1 cellular context compared by ENCODE assay signal in the genomic region with DNA sequence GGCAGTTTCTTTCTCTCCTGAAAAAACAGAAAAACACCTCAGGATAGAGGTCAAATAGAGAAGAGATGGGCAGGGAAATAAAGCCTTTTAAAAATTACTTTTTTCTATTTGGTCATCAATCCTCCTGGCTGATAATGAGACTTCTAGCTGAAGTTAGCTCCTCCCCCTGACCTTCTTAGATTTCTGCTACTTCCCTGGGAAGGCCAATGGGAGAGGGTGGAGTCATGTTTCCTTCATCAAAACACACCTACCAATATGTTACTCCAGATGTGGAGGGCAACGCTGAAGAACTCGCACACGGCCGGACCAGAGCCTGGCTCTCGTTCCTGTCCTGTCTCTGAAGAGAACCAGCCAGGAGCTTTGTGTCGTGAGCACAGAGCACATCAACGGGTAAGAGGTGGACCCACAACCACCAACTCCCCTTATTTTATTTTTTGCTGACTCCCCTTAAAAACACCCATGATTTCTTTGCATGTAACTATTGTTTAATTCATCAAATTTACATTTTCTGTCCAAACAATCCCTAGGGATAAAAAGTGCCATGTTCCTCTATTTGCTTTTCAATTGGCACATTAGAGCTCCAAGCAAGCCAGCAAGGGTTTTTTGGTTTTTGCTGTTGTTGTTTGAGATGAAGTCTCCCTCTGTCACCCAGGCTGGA.
A peak's percentile ranks its signal among the peaks of the same experiment; 100 is the strongest.
TF ChIP-seq lines count a peak whose summit lies in the region.

No MANE protein-coding gene starts in this region.

TF ChIP-seq in K562, 482 proteins besides CTCF, POLR2A, EP300 and RAD21:
- TF ChIP-seq MAFG (tag; conservative IDR thresholded peaks at IDR 0.05): peak; percentile 80
- TF ChIP-seq C11orf30 (IDR thresholded peaks at IDR 0.05; ENCODE audit: low read depth): peak; percentile 83
- no peak for TF ChIP-seq THRAP3 (IDR thresholded peaks at IDR 0.05; ENCODE audit: borderline replicate concordance)
- no peak for TF ChIP-seq SRF (CRISPR knock-in tag; IDR thresholded peaks at IDR 0.05)
- peak; percentile 39; the same call in 1 of the 2 replicates for TF ChIP-seq MAFK (IDR thresholded peaks at IDR 0.05; ENCODE audit: low read length)
- TF ChIP-seq FOXP1 (CRISPR knock-in tag; IDR thresholded peaks at IDR 0.05): no peak
- TF ChIP-seq MAFF (IDR thresholded peaks at IDR 0.05; ENCODE audit: low read length): peak; percentile 70
- TF ChIP-seq, protein P1, sequence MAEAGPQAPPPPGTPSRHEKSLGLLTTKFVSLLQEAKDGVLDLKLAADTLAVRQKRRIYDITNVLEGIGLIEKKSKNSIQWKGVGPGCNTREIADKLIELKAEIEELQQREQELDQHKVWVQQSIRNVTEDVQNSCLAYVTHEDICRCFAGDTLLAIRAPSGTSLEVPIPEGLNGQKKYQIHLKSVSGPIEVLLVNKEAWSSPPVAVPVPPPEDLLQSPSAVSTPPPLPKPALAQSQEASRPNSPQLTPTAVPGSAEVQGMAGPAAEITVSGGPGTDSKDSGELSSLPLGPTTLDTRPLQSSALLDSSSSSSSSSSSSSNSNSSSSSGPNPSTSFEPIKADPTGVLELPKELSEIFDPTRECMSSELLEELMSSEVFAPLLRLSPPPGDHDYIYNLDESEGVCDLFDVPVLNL (CRISPR knock-in tag; IDR thresholded peaks at IDR 0.05; ENCODE audit: low read depth): no peak
- TF ChIP-seq, protein P2, sequence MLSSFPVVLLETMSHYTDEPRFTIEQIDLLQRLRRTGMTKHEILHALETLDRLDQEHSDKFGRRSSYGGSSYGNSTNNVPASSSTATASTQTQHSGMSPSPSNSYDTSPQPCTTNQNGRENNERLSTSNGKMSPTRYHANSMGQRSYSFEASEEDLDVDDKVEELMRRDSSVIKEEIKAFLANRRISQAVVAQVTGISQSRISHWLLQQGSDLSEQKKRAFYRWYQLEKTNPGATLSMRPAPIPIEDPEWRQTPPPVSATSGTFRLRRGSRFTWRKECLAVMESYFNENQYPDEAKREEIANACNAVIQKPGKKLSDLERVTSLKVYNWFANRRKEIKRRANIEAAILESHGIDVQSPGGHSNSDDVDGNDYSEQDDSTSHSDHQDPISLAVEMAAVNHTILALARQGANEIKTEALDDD (IDR thresholded peaks at IDR 0.05): no peak
- no peak for TF ChIP-seq ZC3H8 (IDR thresholded peaks at IDR 0.05)
- TF ChIP-seq SMARCC2 (IDR thresholded peaks at IDR 0.05; ENCODE audit: low read depth): no peak
- TF ChIP-seq DIDO1 (tag; IDR thresholded peaks at IDR 0.05; ENCODE audit: low read depth): no peak
- no peak for TF ChIP-seq ZNF77 (CRISPR knock-in tag; IDR thresholded peaks at IDR 0.05)
- TF ChIP-seq, protein P3, sequence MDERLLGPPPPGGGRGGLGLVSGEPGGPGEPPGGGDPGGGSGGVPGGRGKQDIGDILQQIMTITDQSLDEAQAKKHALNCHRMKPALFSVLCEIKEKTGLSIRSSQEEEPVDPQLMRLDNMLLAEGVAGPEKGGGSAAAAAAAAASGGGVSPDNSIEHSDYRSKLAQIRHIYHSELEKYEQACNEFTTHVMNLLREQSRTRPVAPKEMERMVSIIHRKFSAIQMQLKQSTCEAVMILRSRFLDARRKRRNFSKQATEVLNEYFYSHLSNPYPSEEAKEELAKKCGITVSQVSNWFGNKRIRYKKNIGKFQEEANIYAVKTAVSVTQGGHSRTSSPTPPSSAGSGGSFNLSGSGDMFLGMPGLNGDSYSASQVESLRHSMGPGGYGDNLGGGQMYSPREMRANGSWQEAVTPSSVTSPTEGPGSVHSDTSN (CRISPR knock-in tag; IDR thresholded peaks at IDR 0.05; ENCODE audit: low read depth): no peak
- TF ChIP-seq, protein P3 (tag; conservative IDR thresholded peaks at IDR 0.05; ENCODE audit: low read depth): peak; percentile 38
- TF ChIP-seq ZNF316 (IDR thresholded peaks at IDR 0.05): peak; percentile 93
- TF ChIP-seq BRCA1 (IDR thresholded peaks at IDR 0.05): no peak
- TF ChIP-seq BRCA1 (CRISPR knock-in tag; IDR thresholded peaks at IDR 0.05): no peak
- TF ChIP-seq IFI16 (CRISPR knock-in tag; IDR thresholded peaks at IDR 0.05): no peak
- TF ChIP-seq, protein P4, sequence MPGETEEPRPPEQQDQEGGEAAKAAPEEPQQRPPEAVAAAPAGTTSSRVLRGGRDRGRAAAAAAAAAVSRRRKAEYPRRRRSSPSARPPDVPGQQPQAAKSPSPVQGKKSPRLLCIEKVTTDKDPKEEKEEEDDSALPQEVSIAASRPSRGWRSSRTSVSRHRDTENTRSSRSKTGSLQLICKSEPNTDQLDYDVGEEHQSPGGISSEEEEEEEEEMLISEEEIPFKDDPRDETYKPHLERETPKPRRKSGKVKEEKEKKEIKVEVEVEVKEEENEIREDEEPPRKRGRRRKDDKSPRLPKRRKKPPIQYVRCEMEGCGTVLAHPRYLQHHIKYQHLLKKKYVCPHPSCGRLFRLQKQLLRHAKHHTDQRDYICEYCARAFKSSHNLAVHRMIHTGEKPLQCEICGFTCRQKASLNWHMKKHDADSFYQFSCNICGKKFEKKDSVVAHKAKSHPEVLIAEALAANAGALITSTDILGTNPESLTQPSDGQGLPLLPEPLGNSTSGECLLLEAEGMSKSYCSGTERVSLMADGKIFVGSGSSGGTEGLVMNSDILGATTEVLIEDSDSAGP (CRISPR knock-in tag; IDR thresholded peaks at IDR 0.05): no peak
